ENCODE assay signal across 13 cellular contexts in genomic region chr6:73513496-73513854, GRCh38. TPM values are rescaled to one million over a fixed set of nuclear protein-coding genes. Genes with fewer than 3 reads are reported as not detected.
DNase-seq lines count a peak whose midpoint lies in the region; ATAC-seq, FAIRE-seq and TF ChIP-seq lines count a peak whose summit lies in the region.
"Had no signal": no experiment of that assay in that cellular context is flagged by ENCODE, and none has a peak within 500 bp of the region (broad histone marks: within the 10 kb centered on the region; RNA-seq: fewer than 3 reads in every experiment).

No MANE protein-coding gene starts in this region.

- H3K9me3 ChIP-seq in HepG2 (ENCODE audit: low read length) (no peaks in the 10 kb centered on the region), right lobe of liver (no peaks in the 10 kb centered on the region), Panc1 (ENCODE audit: control insufficient read depth, insufficient read depth, low read depth, low read length) (no peaks in the 10 kb centered on the region)

- POLR2A ChIA-PET in HepG2 (lab: Yijun Ruan, JAX) = interaction anchor here (0.7 to 4.3 kb wide), 18 partner anchors 9 to 140 kb away, joined by 3 to 22 read pairs (median 6); partner anchors contain the start of genes MTO1 and SLC17A5
- POLR2A ChIA-PET in Panc1 (lab: Charles Lee) = interaction anchor here (0.7 to 3.4 kb wide), 12 partner anchors 47 to 139 kb away, joined by 3 to 20 read pairs (median 5); partner anchors contain the start of genes CGAS and MTO1

- peaks cover 36% of the 10 kb centered on the region for H4K20me1 ChIP-seq in HepG2 (ENCODE audit: insufficient read depth, low read length)

- CTCF ChIA-PET in HepG2 (lab: Yijun Ruan, JAX; ENCODE audit: low intra/inter-chr PET ratio, low total read pairs) (no interaction called here), Panc1 (lab: Charles Lee) (interaction anchor here (0.6 to 0.9 kb wide), 3 partner anchors 99 to 1626 kb away, joined by 4 to 5 read pairs (median 4); no protein-coding TSS in a partner anchor)

- peaks cover 3% of the 10 kb centered on the region for H3K79me2 ChIP-seq in HepG2 (ENCODE audit: insufficient read depth, low read length)

- in situ Hi-C loops in HepG2 (cut with HindIII; ENCODE audit: extremely low pct_ligation_motif_present, low pct_unique_long_range_greater_than_20kb) (no loop called here), Panc1 (cut with HindIII; ENCODE audit: low pct_unique_long_range_greater_than_20kb, low sequenced_read_pairs) (no loop called here)

- no peak overlapping the region for H3K4me2 ChIP-seq in HepG2 (ENCODE audit: low read depth, low read length)

- no peaks in the 10 kb centered on the region for H3K9me3 Mint-ChIP-seq in type B pancreatic cell
- H3K9me3 Mint-ChIP-seq: CD4-positive, CD25-positive, alpha-beta regulatory T cell had no signal

- no peaks in the 10 kb centered on the region for H3K27me3 Mint-ChIP-seq in type B pancreatic cell
- H3K27me3 Mint-ChIP-seq: CD4-positive, CD25-positive, alpha-beta regulatory T cell had no signal

- no peak overlapping the region for H3K4me3 Mint-ChIP-seq in type B pancreatic cell

- no peak for FAIRE-seq in HepG2 (lab: Jason Lieb, UNC)
- FAIRE-seq: TTC549 had no signal

- peak; percentile 5 for ATAC-seq in HepG2
- no peak for ATAC-seq in right lobe of liver
- ATAC-seq in Panc1 = peak; percentile 36
- no peak for ATAC-seq in GM21515 (IDR thresholded peaks at IDR 0.05; ENCODE audit: unreplicated experiment)

- DNase-seq in HepG2 (ENCODE audit: low spot score) (no peak), right lobe of liver (no peak), Panc1 (ENCODE audit: low read depth, low spot score) (no peak), epithelial cell of prostate (ENCODE audit: low read depth, low spot score) (no peak), type B pancreatic cell (ENCODE audit: extremely low spot score, unreplicated experiment) (no peak), SHP77 treated with DMSO at 0.1 percent for 48 hours (lab: John Stamatoyannopoulos, UW) (no peak), mucosa of gallbladder (ENCODE audit: low spot score) (no peak)
- DNase-seq: activated effector memory CD4-positive, alpha-beta T cell treated with Interleukin-2 at 50 U/mL for 16 hours; CD4-positive, CD25-positive, alpha-beta regulatory T cell; NCI-H1694 treated with DMSO at 0.1 percent for 48 hours had no signal

- no peaks in the 10 kb centered on the region for H3K27me3 ChIP-seq in HepG2 (ENCODE audit: control insufficient read depth in 1 of 2, insufficient read depth in 2 of 2, low read length in 2 of 2)
- H3K27me3 ChIP-seq in right lobe of liver = no peaks in the 10 kb centered on the region
- no peaks in the 10 kb centered on the region for H3K27me3 ChIP-seq in Panc1 (ENCODE audit: control insufficient read depth, insufficient read depth, low read length)

- H3K4me1 Mint-ChIP-seq in type B pancreatic cell (ENCODE audit: unreplicated experiment) = peaks cover 22% of the 10 kb centered on the region

- no peak overlapping the region for H2AFZ ChIP-seq in HepG2 (ENCODE audit: low read length)

- H3K27ac ChIP-seq in HepG2 (ENCODE audit: extremely low read length, insufficient read depth, low read length) = no peak overlapping the region
- no peak overlapping the region for H3K27ac ChIP-seq in right lobe of liver
- H3K27ac ChIP-seq in Panc1 (ENCODE audit: low read length) = 0 out of 2 replicates have a peak overlapping the region, but pooled peaks have one; percentile 26
- H3K27ac ChIP-seq in epithelial cell of prostate = peak overlapping the region; percentile 12
- H3K27ac ChIP-seq: HL-60 had no signal

- H3K4me3 ChIP-seq in HepG2 (replicated peaks in 1 of 3; ENCODE audit: insufficient read depth in 1 of 3, low read depth in 2 of 3, low read length in 3 of 3) (no peak overlapping the region), right lobe of liver (no peak overlapping the region), Panc1 (ENCODE audit: low read depth in 2 of 2, low read length in 2 of 2) (no peak overlapping the region)

- TF ChIP-seq CTCF in HepG2 (CRISPR knock-in tag; IDR thresholded peaks at IDR 0.05) = no peak
- TF ChIP-seq CTCF in right lobe of liver (IDR thresholded peaks at IDR 0.05) = no peak
- no peak for TF ChIP-seq CTCF in Panc1 (IDR thresholded peaks at IDR 0.05)
- no peak for TF ChIP-seq CTCF in type B pancreatic cell (conservative IDR thresholded peaks at IDR 0.05)

- peaks cover 23% of the 10 kb centered on the region for H3K4me1 ChIP-seq in HepG2 (ENCODE audit: insufficient read depth, low read length)
- peaks cover 0 to 22% (median 0%) of the 10 kb centered on the region in 4 donors for H3K4me1 ChIP-seq in right lobe of liver
- H3K4me1 ChIP-seq in Panc1 (ENCODE audit: control insufficient read depth, insufficient read depth, low read length) = peaks cover 28% of the 10 kb centered on the region

- BruUV-seq in HepG2 (replicated peaks; lab: Mats Ljungman, UMichigan) (no TSS peak), Panc1 (replicated peaks; lab: Mats Ljungman, UMichigan) (no TSS peak)

- 68% methylated on average over 3 of the region's 3 CpGs for WGBS in HepG2 (ENCODE audit: low lambda C conversion rate)
- WGBS in right lobe of liver (ENCODE audit: insufficient coverage, low coverage, low lambda C conversion rate, missing lambda C conversion rate) = 45% methylated on average over 3 of the region's 3 CpGs

- no peak for TF ChIP-seq POLR2A in HepG2 (IDR thresholded peaks at IDR 0.05; ENCODE audit: insufficient read depth in 1 of 2, low read depth in 2 of 2, low read length in 2 of 2)
- TF ChIP-seq POLR2A in right lobe of liver (IDR thresholded peaks at IDR 0.05) = no peak

- TF ChIP-seq EP300 in HepG2 (IDR thresholded peaks at IDR 0.05; ENCODE audit: low read depth in 2 of 2, low read length in 2 of 2) (no peak), HepG2 (CRISPR knock-in tag; IDR thresholded peaks at IDR 0.05; ENCODE audit: borderline replicate concordance) (no peak)

- H3K9ac ChIP-seq in HepG2 (ENCODE audit: insufficient read depth, low read depth, low read length) = no peak overlapping the region

- intact Hi-C loops in HepG2 (cut with micrococcal nuclease; ENCODE audit: unreplicated experiment) = no loop called here
- intact Hi-C loops in right lobe of liver (cut with DNase I) = loop anchor here in 1 of 2 donors (10.0 kb wide), 1 partner anchor 101 kb away; no protein-coding TSS in a partner anchor
- intact Hi-C loops in Panc1 (cut with micrococcal nuclease; ENCODE audit: unreplicated experiment) = no loop called here

- H3K27ac Mint-ChIP-seq in type B pancreatic cell = peak overlapping the region; percentile 40

- no peak for TF ChIP-seq RAD21 in HepG2 (CRISPR knock-in tag; IDR thresholded peaks at IDR 0.05)

- H3K36me3 ChIP-seq in HepG2 (replicated peaks in 1 of 2; ENCODE audit: control insufficient read depth in 1 of 2, insufficient read depth in 2 of 2, low read length in 2 of 2) (peaks cover 4 to 14% of the 10 kb centered on the region in 2 experiments), right lobe of liver (peaks cover 12 to 35% (median 23%) of the 10 kb centered on the region in 4 donors), Panc1 (ENCODE audit: control insufficient read depth, insufficient read depth, low read length) (peaks cover 20% of the 10 kb centered on the region)

- H3K36me3 Mint-ChIP-seq in type B pancreatic cell = peaks cover 32% of the 10 kb centered on the region

RNA-seq across cellular contexts. Expression of gene EEF1A1, which starts 7.4 kb away (rescaled TPM):
- total RNA-seq in HepG2 (2016; rRNA removed; fragmentation: Illumina TruSeq; extraction: Trizol) = 13,726 and 19,145 TPM in 2 replicates
- total RNA-seq in HepG2 (2016; cell fraction: cytosol; rRNA removed; fragmentation: Illumina TruSeq; extraction: Trizol; ENCODE audit: low read depth) = 8,339 and 10,487 TPM in 2 replicates
- total RNA-seq in HepG2 (2016; cell fraction: insoluble cytoplasmic fraction; rRNA removed; fragmentation: Illumina TruSeq; extraction: Trizol) = 13,733 and 18,946 TPM in 2 replicates
- total RNA-seq in HepG2 (2016; cell fraction: membrane; rRNA removed; fragmentation: Illumina TruSeq; extraction: Trizol) = 28,006 and 33,792 TPM in 2 replicates
- 5,621 and 5,952 TPM in 2 replicates for total RNA-seq in HepG2 (2016; cell fraction: nucleus; rRNA removed; fragmentation: Illumina TruSeq; extraction: Trizol)
- polyA plus RNA-seq in HepG2 (2011; rRNA removed) = 14,480 and 17,172 TPM in 2 replicates
- polyA plus RNA-seq in HepG2 (2011; cell fraction: cytosol; rRNA removed) = 15,977 and 19,367 TPM in 2 replicates
- polyA plus RNA-seq in HepG2 (2011; cell fraction: nucleus; rRNA removed) = 3,845 and 5,107 TPM in 2 replicates
- polyA plus RNA-seq in HepG2 (2012) = 17,181 and 19,057 TPM in 2 replicates
- polyA plus RNA-seq in HepG2 (2016; cell fraction: cytosol; fragmentation: Illumina TruSeq; extraction: Trizol; ENCODE audit: low read depth) = 12,881 and 14,827 TPM in 2 replicates
- 16,271 and 16,577 TPM in 2 replicates for polyA plus RNA-seq in HepG2 (2016; cell fraction: insoluble cytoplasmic fraction; fragmentation: Illumina TruSeq; extraction: Trizol; ENCODE audit: low read depth)
- polyA plus RNA-seq in HepG2 (2016; cell fraction: membrane; fragmentation: Illumina TruSeq; extraction: Trizol; ENCODE audit: low read depth) = 23,858 and 27,229 TPM in 2 replicates
- 6,994 and 7,179 TPM in 2 replicates for polyA plus RNA-seq in HepG2 (2016; cell fraction: nucleus; fragmentation: Illumina TruSeq; extraction: Trizol; ENCODE audit: insufficient read depth, low read depth)
- polyA minus RNA-seq in HepG2 (2011; rRNA and poly(A)+ RNA removed; ENCODE audit: low replicate concordance) = 11,031 and 11,693 TPM in 2 replicates
- 6,843 and 8,738 TPM in 2 replicates for polyA minus RNA-seq in HepG2 (2011; cell fraction: cytosol; rRNA and poly(A)+ RNA removed)
- polyA minus RNA-seq in HepG2 (2011; cell fraction: nucleus; rRNA and poly(A)+ RNA removed) = 1,924 and 3,380 TPM in 2 replicates
- total RNA-seq in right lobe of liver = 1,000 to 10,000 TPM; 2,452 to 4,356 (median 3,217) TPM
- 10,069 TPM for total RNA-seq in Panc1 (2021; ENCODE audit: unreplicated experiment)
- 8,925 TPM for polyA plus RNA-seq in Panc1 (2012; ENCODE audit: insufficient read length)
- 12,371 and 13,155 TPM in 2 replicates for total RNA-seq in type B pancreatic cell (ENCODE audit: low replicate concordance)
- 8,853 TPM for total RNA-seq in mucosa of gallbladder

RNA-seq across cellular contexts. Expression of gene MTO1, which starts 51.9 kb away (rescaled TPM):
- total RNA-seq in HepG2 (2016; rRNA removed; fragmentation: Illumina TruSeq; extraction: Trizol) (31.9 and 45.3 TPM in 2 replicates), right lobe of liver (10 to 100 TPM; 24.6 to 33.7 (median 29.0) TPM), Panc1 (2021; ENCODE audit: unreplicated experiment) (57.9 TPM), type B pancreatic cell (ENCODE audit: low replicate concordance) (28.0 and 28.3 TPM in 2 replicates), mucosa of gallbladder (21.8 TPM)
- 22.3 and 25.1 TPM in 2 replicates for total RNA-seq in HepG2 (2016; cell fraction: cytosol; rRNA removed; fragmentation: Illumina TruSeq; extraction: Trizol; ENCODE audit: low read depth)
- 37.4 and 41.0 TPM in 2 replicates for total RNA-seq in HepG2 (2016; cell fraction: insoluble cytoplasmic fraction; rRNA removed; fragmentation: Illumina TruSeq; extraction: Trizol)
- total RNA-seq in HepG2 (2016; cell fraction: membrane; rRNA removed; fragmentation: Illumina TruSeq; extraction: Trizol) = 19.9 and 21.1 TPM in 2 replicates
- 42.8 and 50.4 TPM in 2 replicates for total RNA-seq in HepG2 (2016; cell fraction: nucleus; rRNA removed; fragmentation: Illumina TruSeq; extraction: Trizol)
- 20.1 and 21.1 TPM in 2 replicates for polyA plus RNA-seq in HepG2 (2011; rRNA removed)
- polyA plus RNA-seq in HepG2 (2011; cell fraction: cytosol; rRNA removed) = 12.7 and 19.8 TPM in 2 replicates
- polyA plus RNA-seq in HepG2 (2011; cell fraction: nucleus; rRNA removed) = 39.9 and 40.2 TPM in 2 replicates
- polyA plus RNA-seq in HepG2 (2012) = 17.3 and 22.7 TPM in 2 replicates
- polyA plus RNA-seq in HepG2 (2016; cell fraction: cytosol; fragmentation: Illumina TruSeq; extraction: Trizol; ENCODE audit: low read depth) = 7.2 and 7.4 TPM in 2 replicates
- 29.9 and 32.7 TPM in 2 replicates for polyA plus RNA-seq in HepG2 (2016; cell fraction: insoluble cytoplasmic fraction; fragmentation: Illumina TruSeq; extraction: Trizol; ENCODE audit: low read depth)
- 10.1 and 12.3 TPM in 2 replicates for polyA plus RNA-seq in HepG2 (2016; cell fraction: membrane; fragmentation: Illumina TruSeq; extraction: Trizol; ENCODE audit: low read depth)
- polyA plus RNA-seq in HepG2 (2016; cell fraction: nucleus; fragmentation: Illumina TruSeq; extraction: Trizol; ENCODE audit: insufficient read depth, low read depth) = 58.4 and 66.5 TPM in 2 replicates
- polyA minus RNA-seq in HepG2 (2011; rRNA and poly(A)+ RNA removed; ENCODE audit: low replicate concordance) = 29.0 and 38.5 TPM in 2 replicates
- 11.6 and 17.0 TPM in 2 replicates for polyA minus RNA-seq in HepG2 (2011; cell fraction: cytosol; rRNA and poly(A)+ RNA removed)
- 54.2 and 59.1 TPM in 2 replicates for polyA minus RNA-seq in HepG2 (2011; cell fraction: nucleus; rRNA and poly(A)+ RNA removed)
- polyA plus RNA-seq in Panc1 (2012; ENCODE audit: insufficient read length) = 34.9 TPM

Comparison
In these comparisons a context has a peak if more than half of its experiments do, and no peak if none do; other contexts are left out.
1. ATAC-seq: peak in HepG2 (single experiment) and Panc1 (single experiment); none in right lobe of liver (0 of 4) and GM21515 (single experiment).
2. H3K27ac ChIP-seq: peak in Panc1 (single experiment) and epithelial cell of prostate (single experiment); none in HepG2 (single experiment) and right lobe of liver (0 of 3).